ENCODE assay signal across 23 cellular contexts in the genomic region with DNA sequence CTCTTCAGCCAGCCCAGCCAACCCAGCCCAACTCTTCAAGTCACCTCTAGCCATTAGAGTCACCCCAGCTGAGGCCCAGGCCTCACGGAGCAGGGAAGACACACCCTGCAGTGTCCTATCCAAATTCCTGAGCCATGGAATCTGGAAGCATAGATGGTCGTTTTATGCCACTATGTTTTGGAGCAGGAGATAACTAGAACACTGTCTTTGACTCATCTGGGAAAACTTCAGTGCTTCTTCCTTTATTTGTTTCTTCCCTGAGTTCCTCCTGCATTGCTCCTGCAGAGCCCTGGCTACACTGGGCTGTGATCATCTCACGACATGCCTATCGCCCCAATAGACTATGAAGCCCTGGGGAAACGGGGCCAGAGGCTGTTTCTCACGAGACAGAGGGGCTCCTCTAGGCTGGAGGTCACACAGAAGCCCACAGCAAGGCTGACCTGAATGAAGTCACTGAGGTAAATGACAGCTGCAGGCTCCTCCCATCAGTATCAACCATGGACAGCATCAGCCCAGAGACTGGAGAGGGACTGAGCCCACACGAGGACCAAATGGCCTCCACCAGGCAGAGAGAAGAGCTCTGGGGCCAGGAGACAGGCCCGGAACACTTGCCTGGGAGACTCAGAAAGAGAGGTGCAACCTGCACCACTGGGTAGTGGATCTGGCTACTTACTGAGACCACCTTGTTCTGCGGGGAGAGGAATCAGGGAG. TPM values are rescaled to one million over a fixed set of nuclear protein-coding genes. Genes with fewer than 3 reads are reported as not detected.
"Had no signal": no experiment of that assay in that cellular context is flagged by ENCODE, and none has a peak within 500 bp of the region (broad histone marks: within the 10 kb centered on the region; RNA-seq: fewer than 3 reads in every experiment).

No MANE protein-coding gene starts in this region.

- H3K27me3 ChIP-seq: cardiac muscle cell, testis, transverse colon had no signal

- H3K27ac ChIP-seq: body of pancreas, cardiac muscle cell, gastroesophageal sphincter, testis, transverse colon had no signal

- H3K4me1 ChIP-seq: body of pancreas, gastroesophageal sphincter, testis had no signal

- H3K4me3 ChIP-seq: body of pancreas, cardiac muscle cell, gastroesophageal sphincter, spleen, testis, transverse colon had no signal

- H3K36me3 ChIP-seq: cardiac muscle cell, gastroesophageal sphincter, spleen, transverse colon had no signal

- H3K9me3 ChIP-seq: body of pancreas, gastroesophageal sphincter, spleen, testis, transverse colon had no signal

- DNase-seq: activated CD4-positive, alpha-beta memory T cell treated with anti-CD3 and anti-CD28 coated beads, Interleukin-2, amount 10 ng/mL, durations not matched to agents 7 days and 5 days; activated CD4-positive, alpha-beta T cell treated with anti-CD3 and anti-CD28 coated beads for 1 hour; activated CD4-positive, alpha-beta T cell treated with anti-CD3 and anti-CD28 coated beads, Interleukin-2, amount 10 ng/mL, durations not matched to agents 7 days and 5 days; activated T-cell treated with anti-CD3 and anti-CD28 coated beads, Interleukin-2, amount 50 U/mL, for 4 hours; aorta; body of pancreas; cortex of kidney; effector memory CD8-positive, alpha-beta T cell; erythroblast; hippocampal formation; left cardiac atrium; left ventricle myocardium superior; naive B cell; spleen; stimulated activated naive CD8-positive, alpha-beta T cell treated with anti-CD3 and anti-CD28 coated beads, Interleukin-15, Interleukin-2, amounts not matched to agents 100 U/mL and 50 U/mL, for 24 hours; T-helper 2 cell; testis; transverse colon had no signal

RNA-seq across cellular contexts. Expression of gene CRABP1, which starts 22.7 kb away (rescaled TPM):
- total RNA-seq: activated CD4-positive, alpha-beta memory T cell treated with anti-CD3 and anti-CD28 coated beads, Interleukin-2, amount 10 ng/mL, durations not matched to agents 7 days and 5 days; activated CD4-positive, alpha-beta T cell treated with anti-CD3 and anti-CD28 coated beads, Interleukin-2, amount 10 ng/mL, durations not matched to agents 7 days and 5 days; activated T-cell treated with anti-CD3 and anti-CD28 coated beads, Interleukin-2, amount 50 U/mL, for 4 hours; fibroblast of lung; fibroblast of villous mesenchyme; left cardiac atrium; left ventricle myocardium superior; lung microvascular endothelial cell had no signal
